Comparison of ENCODE assay signal across 2 cellular contexts in the genomic region with DNA sequence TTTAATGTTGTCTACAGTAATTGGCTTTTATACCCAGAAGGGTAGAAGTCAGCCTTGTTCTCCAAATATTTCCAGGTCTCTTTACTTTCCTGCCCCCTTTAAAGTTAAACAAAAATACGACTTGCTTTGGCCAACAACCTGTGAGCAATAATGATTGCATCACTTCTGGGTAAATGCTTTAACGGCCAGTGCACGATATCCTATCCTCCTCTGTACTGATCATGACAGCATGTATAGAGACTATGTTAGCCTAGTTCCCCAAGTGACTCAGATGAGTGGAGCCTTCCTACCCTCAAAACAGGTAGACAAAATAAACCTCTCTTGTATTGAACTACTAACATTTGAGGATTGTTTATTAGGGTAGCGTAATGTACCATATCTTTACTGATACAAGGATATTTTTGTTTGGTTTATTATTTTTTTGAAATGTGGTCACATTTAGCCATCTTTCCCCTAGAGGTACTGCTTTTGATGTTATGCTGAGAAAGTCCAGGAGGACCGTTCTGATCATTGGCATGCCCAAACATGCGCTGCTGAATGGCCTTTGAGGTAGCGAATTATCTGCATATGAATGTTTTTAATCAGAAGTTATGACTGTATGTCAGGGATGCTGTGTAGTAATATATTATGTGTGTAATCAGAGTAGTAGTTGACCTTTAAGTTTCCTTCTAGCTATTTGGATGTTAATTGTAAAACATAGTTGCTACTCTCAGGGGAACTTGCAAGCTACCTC.
TF ChIP-seq lines count a peak whose summit lies in the region.

No MANE protein-coding gene starts in this region.

TF ChIP-seq in HepG2, 621 proteins besides CTCF, POLR2A, EP300 and RAD21:
- TF ChIP-seq ZNF720 (CRISPR knock-in tag; IDR thresholded peaks at IDR 0.05), result no peak
- TF ChIP-seq PITX1 (CRISPR knock-in tag; IDR thresholded peaks at IDR 0.05), result no peak
- no peak for TF ChIP-seq THYN1 (CRISPR knock-in tag; IDR thresholded peaks at IDR 0.05; ENCODE audit: borderline replicate concordance, low read depth)
- TF ChIP-seq HNF4G (IDR thresholded peaks at IDR 0.05; ENCODE audit: borderline replicate concordance, low read depth, low read length), result no peak
- no peak for TF ChIP-seq HNF4G (CRISPR knock-in tag; IDR thresholded peaks at IDR 0.05; ENCODE audit: borderline replicate concordance, low read depth)
- TF ChIP-seq ZNF296 (CRISPR knock-in tag; conservative IDR thresholded peaks at IDR 0.05), result no peak
- TF ChIP-seq ZNF451 (CRISPR knock-in tag; IDR thresholded peaks at IDR 0.05), result no peak
- TF ChIP-seq, protein P1, sequence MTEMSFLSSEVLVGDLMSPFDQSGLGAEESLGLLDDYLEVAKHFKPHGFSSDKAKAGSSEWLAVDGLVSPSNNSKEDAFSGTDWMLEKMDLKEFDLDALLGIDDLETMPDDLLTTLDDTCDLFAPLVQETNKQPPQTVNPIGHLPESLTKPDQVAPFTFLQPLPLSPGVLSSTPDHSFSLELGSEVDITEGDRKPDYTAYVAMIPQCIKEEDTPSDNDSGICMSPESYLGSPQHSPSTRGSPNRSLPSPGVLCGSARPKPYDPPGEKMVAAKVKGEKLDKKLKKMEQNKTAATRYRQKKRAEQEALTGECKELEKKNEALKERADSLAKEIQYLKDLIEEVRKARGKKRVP (CRISPR knock-in tag; IDR thresholded peaks at IDR 0.05), result peak in 1 of 2 experiments; percentile 56; a peak in 2 of 4 replicates
- peak; percentile 82 for TF ChIP-seq CEBPB (IDR thresholded peaks at IDR 0.05; ENCODE audit: borderline replicate concordance, low read depth, low read length)
- TF ChIP-seq RXRA (CRISPR knock-in tag; IDR thresholded peaks at IDR 0.05), result no peak
- TF ChIP-seq HNRNPH1 (optimal IDR thresholded peaks at IDR 0.05; ENCODE audit: low read depth, low read length), result no peak
- no peak for TF ChIP-seq ZNF143 (CRISPR knock-in tag; IDR thresholded peaks at IDR 0.05)
- TF ChIP-seq ZFP90 (CRISPR knock-in tag; IDR thresholded peaks at IDR 0.05; ENCODE audit: borderline replicate concordance), result no peak

TF ChIP-seq in H1, 55 proteins besides CTCF, POLR2A, EP300 and RAD21:
- no peak for TF ChIP-seq BRCA1 (IDR thresholded peaks at IDR 0.05; ENCODE audit: low read depth, low read length)
- peak; percentile 28; the same call in 1 of the 2 replicates for TF ChIP-seq CEBPB (IDR thresholded peaks at IDR 0.05; ENCODE audit: low read depth, low read length)
- no peak for TF ChIP-seq FOSL1 (IDR thresholded peaks at IDR 0.05; ENCODE audit: insufficient read depth, low read depth, low read length)
- no peak for TF ChIP-seq EGR1 (IDR thresholded peaks at IDR 0.05; ENCODE audit: borderline replicate concordance, low read depth, low read length)
- TF ChIP-seq CHD1 (IDR thresholded peaks at IDR 0.05; ENCODE audit: low read depth, low read length), result no peak
- TF ChIP-seq TBP (IDR thresholded peaks at IDR 0.05; ENCODE audit: low read depth, low read length), result no peak
